Comparison of ENCODE assay signal across 1 cellular context in the genomic region with DNA sequence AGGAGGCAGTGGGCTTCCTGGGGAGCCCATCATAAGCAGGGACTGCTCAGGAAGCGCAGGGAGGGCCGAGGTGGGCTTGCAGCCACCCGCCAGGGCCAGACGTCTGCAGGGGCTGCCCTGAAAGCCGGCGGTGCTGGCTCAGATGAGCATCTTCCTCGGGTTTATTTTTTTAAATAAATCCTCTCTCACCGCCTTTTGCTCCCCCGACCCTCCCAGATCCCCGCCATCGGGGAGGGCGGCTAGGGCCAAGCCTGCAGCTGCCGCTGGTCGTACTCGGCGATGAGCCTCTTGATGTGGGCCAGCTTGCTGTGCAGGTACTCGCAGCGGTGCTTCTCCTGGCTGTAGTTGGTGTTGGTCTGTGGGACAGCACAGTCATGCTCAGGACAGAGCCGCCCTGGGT.
TF ChIP-seq lines count a peak whose summit lies in the region.

No MANE protein-coding gene starts in this region.

TF ChIP-seq in GM12878, 131 proteins besides CTCF, POLR2A, EP300 and RAD21:
- TF ChIP-seq, protein P1, sequence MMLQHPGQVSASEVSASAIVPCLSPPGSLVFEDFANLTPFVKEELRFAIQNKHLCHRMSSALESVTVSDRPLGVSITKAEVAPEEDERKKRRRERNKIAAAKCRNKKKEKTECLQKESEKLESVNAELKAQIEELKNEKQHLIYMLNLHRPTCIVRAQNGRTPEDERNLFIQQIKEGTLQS (IDR thresholded peaks at IDR 0.05; ENCODE audit: borderline replicate concordance, extremely low read depth, low read depth, low read length) = no peak
- no peak for TF ChIP-seq PRDM15 (CRISPR knock-in tag; IDR thresholded peaks at IDR 0.05)
- no peak for TF ChIP-seq CREB1 (IDR thresholded peaks at IDR 0.05; ENCODE audit: low read depth)
- TF ChIP-seq IRF4 (IDR thresholded peaks at IDR 0.05; ENCODE audit: low read depth, low read length) = no peak
- TF ChIP-seq KLF5 (IDR thresholded peaks at IDR 0.05; ENCODE audit: partially characterized antibody) = no peak
- TF ChIP-seq RELA (IDR thresholded peaks at IDR 0.05; ENCODE audit: borderline replicate concordance, partially characterized antibody) = no peak
- no peak for TF ChIP-seq FOS (IDR thresholded peaks at IDR 0.05; ENCODE audit: borderline replicate concordance, extremely low read depth, insufficient read length)
